Comparison of ENCODE assay signal across 10 cellular contexts in the genomic region with DNA sequence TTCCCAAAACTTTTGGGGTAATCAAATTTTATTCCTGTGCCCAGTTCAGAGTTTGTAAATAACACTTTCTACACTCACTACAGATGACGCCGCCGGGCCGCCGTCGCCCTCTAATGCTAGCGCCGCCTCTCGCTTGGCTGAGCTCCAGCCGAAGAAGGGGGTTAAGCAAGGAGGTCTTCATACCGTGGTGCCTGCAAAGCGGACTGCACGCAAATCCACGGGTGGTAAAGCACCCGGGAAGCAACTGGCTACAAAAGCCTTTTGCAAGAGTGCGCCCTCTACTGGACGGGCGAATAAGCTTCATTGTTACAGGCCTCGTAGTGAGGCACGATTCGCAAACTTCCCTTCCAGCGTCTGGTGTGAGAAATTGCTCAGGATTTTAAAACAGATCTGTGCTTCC.
DNase-seq lines count a peak whose midpoint lies in the region; ATAC-seq, FAIRE-seq and TF ChIP-seq lines count a peak whose summit lies in the region.
"Had no signal": no experiment of that assay in that cellular context is flagged by ENCODE, and none has a peak within 500 bp of the region (broad histone marks: within the 10 kb centered on the region; RNA-seq: fewer than 3 reads in every experiment).

No MANE protein-coding gene starts in this region.

- peak; percentile 44 for DNase-seq in activated CD4-positive, alpha-beta T cell treated with anti-CD3 and anti-CD28 coated beads for 48 hours
- DNase-seq in activated CD4-positive, alpha-beta T cell treated with anti-CD3 and anti-CD28 coated beads for 1 hour, result no peak
- DNase-seq in MM.1S (peak; percentile 31), GM12878 (ENCODE audit: low read depth, low spot score) (no peak), hepatic stellate cell (ENCODE audit: low spot score) (no peak), NCI-H187 (lab: John Stamatoyannopoulos, UW) (no peak), ovary (no peak)
- peak; percentile 16 to 24 for DNase-seq in stimulated activated CD4-positive, alpha-beta T cell treated with anti-CD3 and anti-CD28 coated beads, Interleukin-2, amount 100 ng/mL, for 48 hours
- DNase-seq: GOT3, NCI-H1105 had no signal

- no peak overlapping the region for H3K4me3 ChIP-seq in MM.1S (ENCODE audit: low read length)
- no peak overlapping the region for H3K4me3 ChIP-seq in GM12878
- H3K4me3 ChIP-seq in ovary, result no peak overlapping the region

- H3K27me3 ChIP-seq in MM.1S (replicated peaks; ENCODE audit: insufficient read depth, low read length) (no peaks in the 10 kb centered on the region), GM12878 (replicated peaks in 1 of 2; ENCODE audit: control insufficient read depth in 2 of 2, insufficient read depth in 2 of 2, low read length in 1 of 2) (no peaks in the 10 kb centered on the region), ovary (no peaks in the 10 kb centered on the region)

- FAIRE-seq in GM12878 (lab: Jason Lieb, UNC), result no peak

- no peaks in the 10 kb centered on the region for H3K9me2 ChIP-seq in MM.1S (replicated peaks; ENCODE audit: insufficient read depth, low read length)

- SMC1A ChIA-PET in GM12878 (lab: Charles Lee; ENCODE audit: uncharacterized antibody, unreplicated experiment), result interaction anchor here (0.5 to 0.9 kb wide), 2 partner anchors 20 to 99 kb away, joined by 3 to 4 read pairs; no protein-coding TSS in a partner anchor

- CTCF ChIA-PET in GM12878 (lab: Yijun Ruan, JAX), result interaction anchor here (0.5 to 2.2 kb wide), 8 partner anchors 10 to 1405 kb away, joined by 3 to 7 read pairs (median 4); no protein-coding TSS in a partner anchor

- WGBS in GM12878 (ENCODE audit: insufficient coverage, insufficient replicate concordance, low lambda C conversion rate, missing lambda C conversion rate), result 75% methylated on average over 22 of the region's 22 CpGs
- WGBS in ovary, 3 donors, result 89 to 91% (median 90%) methylated on average over 22 of the region's 22 CpGs

- H3K27ac ChIP-seq in MM.1S (ENCODE audit: low read length) (no peak overlapping the region), GM12878 (ENCODE audit: control insufficient read depth, insufficient read depth) (no peak overlapping the region), ovary (no peak overlapping the region)

- POLR2A ChIA-PET in GM12878 (lab: Charles Lee), result interaction anchor here (0.6 kb wide), 1 partner anchor 1359 kb away, joined by 5 read pairs; no protein-coding TSS in a partner anchor

- H3K4me1 ChIP-seq in MM.1S (ENCODE audit: low read length) (no peaks in the 10 kb centered on the region), GM12878 (ENCODE audit: control insufficient read depth, insufficient read depth, low read length) (no peaks in the 10 kb centered on the region), ovary (ENCODE audit: insufficient read depth) (no peaks in the 10 kb centered on the region)

- TF ChIP-seq POLR2A in GM12878 (IDR thresholded peaks at IDR 0.05; ENCODE audit: low read depth, low read length) (no peak), ovary (IDR thresholded peaks at IDR 0.05) (no peak)

- no peak overlapping the region for H2AFZ ChIP-seq in MM.1S (ENCODE audit: low read length)
- no peak overlapping the region for H2AFZ ChIP-seq in GM12878 (ENCODE audit: control insufficient read depth, low read depth, low read length)

- no peak for TF ChIP-seq RAD21 in GM12878 (IDR thresholded peaks at IDR 0.05; ENCODE audit: insufficient read depth, low read depth, low read length)

- in situ Hi-C loops in GM12878 (cut with MboI), result no loop called here

- intact Hi-C loops in GM12878 (cut with micrococcal nuclease; ENCODE audit: unreplicated experiment), result loop anchor here (5.0 kb wide), 1 partner anchor 820 kb away; no protein-coding TSS in a partner anchor
- intact Hi-C loops in ovary (cut with DNase I), result no loop called here

- BruUV-seq in GM12878 (replicated peaks; lab: Mats Ljungman, UMichigan), result no TSS peak

- H3K9me3 ChIP-seq in MM.1S (replicated peaks; ENCODE audit: insufficient read depth, low read length) (no peaks in the 10 kb centered on the region), GM12878 (replicated peaks; ENCODE audit: control insufficient read depth, insufficient read depth, low read length) (no peaks in the 10 kb centered on the region), ovary (no peaks in the 10 kb centered on the region)

- TF ChIP-seq CTCF in MM.1S (IDR thresholded peaks at IDR 0.05; ENCODE audit: low read length), result peak; percentile 56
- peak; percentile 28 to 57 (median 49); a peak in 4 of 6 replicates for TF ChIP-seq CTCF in GM12878 (IDR thresholded peaks at IDR 0.05 in 2 of 3, conservative IDR thresholded peaks at IDR 0.05 in 1 of 3; ENCODE audit: control insufficient read depth in 2 of 3, extremely low read depth in 1 of 3, insufficient read depth in 1 of 3, low read depth in 3 of 3, low read length in 3 of 3)
- TF ChIP-seq CTCF in ovary (IDR thresholded peaks at IDR 0.05), result no peak

- H3K36me3 ChIP-seq in MM.1S (replicated peaks; ENCODE audit: insufficient read depth, low read length), result no peaks in the 10 kb centered on the region
- no peaks in the 10 kb centered on the region for H3K36me3 ChIP-seq in GM12878 (ENCODE audit: control insufficient read depth in 2 of 2, insufficient read depth in 2 of 2, low read length in 1 of 2)
- H3K36me3 ChIP-seq in ovary, result no peaks in the 10 kb centered on the region

- H4K20me1 ChIP-seq in MM.1S (ENCODE audit: insufficient read depth, low read length) (no peaks in the 10 kb centered on the region), GM12878 (ENCODE audit: control insufficient read depth, insufficient read depth) (no peaks in the 10 kb centered on the region)

- ATAC-seq in GM12878, result peak; percentile 53; the same call in 2 of the 3 replicates

- H3K9ac ChIP-seq in MM.1S (ENCODE audit: low read length) (no peak overlapping the region), GM12878 (ENCODE audit: control insufficient read depth, insufficient read depth, low read length) (no peak overlapping the region)

- H3K79me2 ChIP-seq in MM.1S (ENCODE audit: low read length), result no peaks in the 10 kb centered on the region
- no peaks in the 10 kb centered on the region for H3K79me2 ChIP-seq in GM12878 (ENCODE audit: control insufficient read depth, insufficient read depth, low read length)

- no peak overlapping the region for H3K4me2 ChIP-seq in MM.1S (ENCODE audit: low read depth, low read length)
- no peak overlapping the region for H3K4me2 ChIP-seq in GM12878 (ENCODE audit: control insufficient read depth, insufficient read depth)

- RAD21 ChIA-PET in GM12878 (lab: Charles Lee; ENCODE audit: unreplicated experiment), result interaction anchor here (0.5 to 0.6 kb wide), 2 partner anchors 172 to 341 kb away, joined by 3 read pairs; no protein-coding TSS in a partner anchor

- TF ChIP-seq EP300 in GM12878 (IDR thresholded peaks at IDR 0.05; ENCODE audit: borderline replicate concordance in 1 of 2, control insufficient read depth in 1 of 2, low read depth in 2 of 2, low read length in 2 of 2) (no peak), ovary (IDR thresholded peaks at IDR 0.05) (no peak)

- no peaks in the 10 kb centered on the region for H3F3A ChIP-seq in MM.1S (ENCODE audit: insufficient read depth, low read length)

TF ChIP-seq in GM12878, 131 proteins besides CTCF, POLR2A, EP300 and RAD21:
- TF ChIP-seq SMC3 (IDR thresholded peaks at IDR 0.05; ENCODE audit: borderline replicate concordance, low read length) (peak; percentile 24; the same call in 1 of the 2 replicates), ESRRA (IDR thresholded peaks at IDR 0.05; ENCODE audit: low read length) (no peak)
TF ChIP-seq in GM12878: peak in this region for 1.

Comparison
In these comparisons a context has a peak if more than half of its experiments do, and no peak if none do; other contexts are left out.
1. DNase-seq: peak in activated CD4-positive, alpha-beta T cell treated with anti-CD3 and anti-CD28 coated beads for 48 hours (single experiment), MM.1S (single experiment) and stimulated activated CD4-positive, alpha-beta T cell treated with anti-CD3 and anti-CD28 coated beads, Interleukin-2, amount 100 ng/mL, for 48 hours (2 of 2); none in activated CD4-positive, alpha-beta T cell treated with anti-CD3 and anti-CD28 coated beads for 1 hour (single experiment), GM12878 (single experiment), hepatic stellate cell (single experiment), NCI-H187 (0 of 2) and ovary (0 of 5).
2. CTCF ChIP-seq: peak in MM.1S (single experiment) and GM12878 (3 of 3); none in ovary (0 of 3).